Comparison of ENCODE assay signal across 29 cellular contexts in genomic region chr3:54632834-54633233, GRCh38.
"Had no signal": no experiment of that assay in that cellular context is flagged by ENCODE, and none has a peak within 500 bp of the region (broad histone marks: within the 10 kb centered on the region; RNA-seq: fewer than 3 reads in every experiment).

No MANE protein-coding gene starts in this region.

- H3K27me3 Mint-ChIP-seq: activated CD4-positive, alpha-beta memory T cell treated with anti-CD3 and anti-CD28 coated beads, Interleukin-2, amount 10 ng/mL, durations not matched to agents 7 days and 5 days; activated naive CD8-positive, alpha-beta T cell; central memory CD8-positive, alpha-beta T cell; dendritic cell treated with granulocyte-macrophage colony-stimulating factor and Interleukin-4, amounts not matched to agents 40 ng/mL and 50 ng/mL, for 4 days had no signal

- H3K4me1 ChIP-seq: heart left ventricle had no signal

- ATAC-seq: activated T-cell treated with anti-CD3 and anti-CD28 coated beads, Interleukin-2, amount 50 U/mL, for 72 hours; esophagus mucosa; heart left ventricle had no signal

- H3K4me3 ChIP-seq: cardiac muscle cell, coronary artery, dorsolateral prefrontal cortex, heart left ventricle had no signal

- H3K9me3 ChIP-seq: heart left ventricle had no signal

- H3K27me3 ChIP-seq: dorsolateral prefrontal cortex, heart left ventricle had no signal

- H3K36me3 Mint-ChIP-seq: activated naive CD8-positive, alpha-beta T cell had no signal

- H3K27ac Mint-ChIP-seq: activated CD4-positive, alpha-beta memory T cell treated with anti-CD3 and anti-CD28 coated beads, Interleukin-2, amount 10 ng/mL, durations not matched to agents 7 days and 5 days; activated CD4-positive, alpha-beta T cell treated with anti-CD3 and anti-CD28 coated beads, Interleukin-2, amount 10 ng/mL, durations not matched to agents 7 days and 5 days; activated naive CD8-positive, alpha-beta T cell; activated T-cell treated with anti-CD3 and anti-CD28 coated beads, Interleukin-2, amount 50 U/mL, for 24 hours; activated T-cell treated with anti-CD3 and anti-CD28 coated beads, Interleukin-2, amount 50 U/mL, for 72 hours; dendritic cell treated with granulocyte-macrophage colony-stimulating factor and Interleukin-4, amounts not matched to agents 40 ng/mL and 50 ng/mL, for 4 days; endodermal cell had no signal

- DNase-seq: activated CD4-positive, alpha-beta memory T cell treated with anti-CD3 and anti-CD28 coated beads, Interleukin-2, amount 10 ng/mL, durations not matched to agents 7 days and 5 days; activated CD4-positive, alpha-beta T cell treated with anti-CD3 and anti-CD28 coated beads for 1 hour; activated CD4-positive, alpha-beta T cell treated with anti-CD3 and anti-CD28 coated beads for 4 hours; activated CD4-positive, alpha-beta T cell treated with anti-CD3 and anti-CD28 coated beads, Interleukin-2, amount 10 ng/mL, durations not matched to agents 7 days and 5 days; activated CD4-positive, alpha-beta T cell treated with anti-CD3 and anti-CD28 coated beads, Interleukin-2, amount 50 U/mL, for 4 hours; activated CD8-positive, alpha-beta memory T cell treated with anti-CD3 and anti-CD28 coated beads, Interleukin-2, amount 50 U/mL, for 48 hours; activated gamma-delta T cell treated with Interleukin-2 at 50 U/mL for 16 hours; activated naive CD4-positive, alpha-beta T cell treated with anti-CD3 and anti-CD28 coated beads, Interleukin-2, amount 50 U/mL, for 16 hours; activated naive CD4-positive, alpha-beta T cell treated with Interleukin-2 at 50 U/mL for 16 hours; activated T-cell treated with anti-CD3 and anti-CD28 coated beads for 4 hours; activated T-cell treated with anti-CD3 and anti-CD28 coated beads, Interleukin-2, amount 50 U/mL, for 24 hours; activated T-cell treated with anti-CD3 and anti-CD28 coated beads, Interleukin-2, amount 50 U/mL, for 72 hours; amniotic stem cell; anterior cingulate cortex; dorsolateral prefrontal cortex; effector memory CD4-positive, alpha-beta T cell; endodermal cell; foreskin fibroblast; glutamatergic neuron; heart left ventricle; T-helper 2 cell had no signal

- H3K4me3 Mint-ChIP-seq: activated CD4-positive, alpha-beta memory T cell treated with anti-CD3 and anti-CD28 coated beads, Interleukin-2, amount 10 ng/mL, durations not matched to agents 7 days and 5 days; activated CD4-positive, alpha-beta T cell treated with anti-CD3 and anti-CD28 coated beads, Interleukin-2, amount 10 ng/mL, durations not matched to agents 7 days and 5 days; activated naive CD8-positive, alpha-beta T cell; activated T-cell treated with anti-CD3 and anti-CD28 coated beads, Interleukin-2, amount 50 U/mL, for 24 hours; activated T-cell treated with anti-CD3 and anti-CD28 coated beads, Interleukin-2, amount 50 U/mL, for 72 hours; central memory CD8-positive, alpha-beta T cell; dendritic cell treated with granulocyte-macrophage colony-stimulating factor and Interleukin-4, amounts not matched to agents 40 ng/mL and 50 ng/mL, for 4 days; endodermal cell had no signal

- H3K27ac ChIP-seq: cardiac muscle cell, coronary artery, dorsolateral prefrontal cortex, heart left ventricle had no signal

- H3K36me3 ChIP-seq: cardiac muscle cell, heart left ventricle had no signal

- H3K4me1 Mint-ChIP-seq: activated CD4-positive, alpha-beta memory T cell treated with anti-CD3 and anti-CD28 coated beads, Interleukin-2, amount 10 ng/mL, durations not matched to agents 7 days and 5 days; activated CD4-positive, alpha-beta T cell treated with anti-CD3 and anti-CD28 coated beads, Interleukin-2, amount 10 ng/mL, durations not matched to agents 7 days and 5 days; central memory CD8-positive, alpha-beta T cell had no signal

- FAIRE-seq: astrocyte, frontal cortex had no signal

- H3K9me3 Mint-ChIP-seq: activated CD4-positive, alpha-beta memory T cell treated with anti-CD3 and anti-CD28 coated beads, Interleukin-2, amount 10 ng/mL, durations not matched to agents 7 days and 5 days; activated T-cell treated with anti-CD3 and anti-CD28 coated beads, Interleukin-2, amount 50 U/mL, for 24 hours had no signal
